8 cellular contexts compared by ENCODE assay signal in genomic region chr3:157493627-157494550, GRCh38. TPM values are rescaled to one million over a fixed set of nuclear protein-coding genes. Genes with fewer than 3 reads are reported as not detected.
DNase-seq lines count a peak whose midpoint lies in the region; ATAC-seq and TF ChIP-seq lines count a peak whose summit lies in the region.

No MANE protein-coding gene starts in this region.

- no peak overlapping the region for H3K4ac ChIP-seq in mesendoderm (ENCODE audit: low read depth, low read length)

- H3K79me1 ChIP-seq in mesendoderm (ENCODE audit: low read length): no peaks in the 10 kb centered on the region

- no peak for DNase-seq in AG04449 (ENCODE audit: low read depth, low spot score)
- DNase-seq in GM23338 (ENCODE audit: low spot score): peak; percentile 69
- DNase-seq in NCI-H446 treated with DMSO at 0.1 percent for 48 hours (lab: John Stamatoyannopoulos, UW): peak; percentile 62
- peak; percentile 82 for DNase-seq in choroid plexus epithelial cell (ENCODE audit: low read depth)
- peak; percentile 54 for DNase-seq in mesendoderm
- no peak for DNase-seq in ovary
- DNase-seq in T-helper 2 cell treated with Interferon-gamma antibody and Interleukin-4, amounts not matched to agents 5 μg/mL and 100 μg/mL, for 36 hours (ENCODE audit: low spot score): no peak
- no peak for DNase-seq in activated naive CD8-positive, alpha-beta T cell treated with anti-CD3 and anti-CD28 coated beads for 36 hours

- no peak overlapping the region for H3K4me3 ChIP-seq in AG04449 (ENCODE audit: low read depth, low read length)
- no peak overlapping the region for H3K4me3 ChIP-seq in GM23338
- H3K4me3 ChIP-seq in choroid plexus epithelial cell (ENCODE audit: low read depth, low read length): no peak overlapping the region
- H3K4me3 ChIP-seq in mesendoderm (ENCODE audit: low read length): no peak overlapping the region
- no peak overlapping the region for H3K4me3 ChIP-seq in ovary

- TF ChIP-seq EP300 in ovary (IDR thresholded peaks at IDR 0.05): no peak

- H3K27ac ChIP-seq in GM23338 (ENCODE audit: low read depth): no peak overlapping the region
- H3K27ac ChIP-seq in mesendoderm (ENCODE audit: low read depth, low read length): no peak overlapping the region
- no peak overlapping the region for H3K27ac ChIP-seq in ovary

- no peak overlapping the region for H4K5ac ChIP-seq in mesendoderm (ENCODE audit: low read length)

- no peak for TF ChIP-seq POLR2A in ovary (IDR thresholded peaks at IDR 0.05)

- WGBS in mesendoderm (ENCODE audit: extremely low coverage, insufficient coverage, low lambda C conversion rate): no CpG with 5 or more reads among the region's 5 CpGs
- 65 to 71% (median 69%) methylated on average over 5 of the region's 5 CpGs for WGBS in ovary, 3 donors

- CTCF ChIA-PET in AG04449 (lab: Yijun Ruan, JAX): interaction anchor here (0.7 to 10.9 kb wide), 32 partner anchors 12 to 345 kb away, joined by 3 to 172 read pairs (median 4); partner anchors contain the start of genes CCNL1 and PTX3

- no peak overlapping the region for H2AK5ac ChIP-seq in mesendoderm (ENCODE audit: low read length)

- no peak overlapping the region for H4K8ac ChIP-seq in mesendoderm (ENCODE audit: low read depth, low read length)

- POLR2A ChIA-PET in AG04449 (lab: Yijun Ruan, JAX): no interaction called here

- H2BK120ac ChIP-seq in mesendoderm (ENCODE audit: low read depth, low read length): no peak overlapping the region

- H3K36me3 ChIP-seq in GM23338 (ENCODE audit: insufficient read depth) (no peaks in the 10 kb centered on the region), mesendoderm (ENCODE audit: control insufficient read depth, insufficient read depth, low read length) (no peaks in the 10 kb centered on the region), ovary (no peaks in the 10 kb centered on the region)

- peaks cover 4% of the 10 kb centered on the region for H3K27me3 Mint-ChIP-seq in GM23338 (ENCODE audit: insufficient read depth, low read depth, poor library complexity)
- H3K27me3 Mint-ChIP-seq in T-helper 2 cell treated with Interferon-gamma antibody and Interleukin-4, amounts not matched to agents 5 μg/mL and 100 μg/mL, for 36 hours (ENCODE audit: low read depth): peaks cover 25% of the 10 kb centered on the region
- peaks cover 43% of the 10 kb centered on the region for H3K27me3 Mint-ChIP-seq in activated naive CD8-positive, alpha-beta T cell treated with anti-CD3 and anti-CD28 coated beads for 36 hours

- no peak overlapping the region for H2BK15ac ChIP-seq in mesendoderm (replicated peaks; ENCODE audit: low read depth)

- TF ChIP-seq CTCF in AG04449 (IDR thresholded peaks at IDR 0.05; ENCODE audit: insufficient read depth, low read length, missing control alignments): peak; percentile 45
- peak; percentile 61 to 74 for TF ChIP-seq CTCF in GM23338 (conservative IDR thresholded peaks at IDR 0.05; ENCODE audit: low read depth in 2 of 2)
- peak; percentile 62 for TF ChIP-seq CTCF in choroid plexus epithelial cell (conservative IDR thresholded peaks at IDR 0.05; ENCODE audit: low read depth, low read length)
- TF ChIP-seq CTCF in ovary (IDR thresholded peaks at IDR 0.05): no peak

- no peak overlapping the region for H2AFZ ChIP-seq in GM23338

- no peaks in the 10 kb centered on the region; the same call in 1 of the 2 replicates for H3K79me2 ChIP-seq in GM23338 (replicated peaks; ENCODE audit: insufficient read depth)
- H3K79me2 ChIP-seq in mesendoderm (ENCODE audit: control insufficient read depth, insufficient read depth, low read length): no peaks in the 10 kb centered on the region

- H3K36me3 Mint-ChIP-seq in GM23338 (ENCODE audit: low read depth): peaks cover 3% of the 10 kb centered on the region; the same call in 2 of the 3 replicates
- H3K36me3 Mint-ChIP-seq in T-helper 2 cell treated with Interferon-gamma antibody and Interleukin-4, amounts not matched to agents 5 μg/mL and 100 μg/mL, for 36 hours (ENCODE audit: low read depth): no peaks in the 10 kb centered on the region
- no peaks in the 10 kb centered on the region for H3K36me3 Mint-ChIP-seq in activated naive CD8-positive, alpha-beta T cell treated with anti-CD3 and anti-CD28 coated beads for 36 hours

- no peak overlapping the region for H3K4me2 ChIP-seq in GM23338
- H3K4me2 ChIP-seq in mesendoderm (ENCODE audit: low read length): no peak overlapping the region

- H3K4me3 Mint-ChIP-seq in GM23338: no peak overlapping the region
- H3K4me3 Mint-ChIP-seq in T-helper 2 cell treated with Interferon-gamma antibody and Interleukin-4, amounts not matched to agents 5 μg/mL and 100 μg/mL, for 36 hours: no peak overlapping the region
- no peak overlapping the region for H3K4me3 Mint-ChIP-seq in activated naive CD8-positive, alpha-beta T cell treated with anti-CD3 and anti-CD28 coated beads for 36 hours

- no peak overlapping the region for H3K56ac ChIP-seq in mesendoderm (ENCODE audit: low read length)

- H3K23ac ChIP-seq in mesendoderm (ENCODE audit: low read length): no peak overlapping the region

- no peak for ATAC-seq in GM23338

- no peak overlapping the region for H3K9ac ChIP-seq in mesendoderm (ENCODE audit: low read length)

- no peaks in the 10 kb centered on the region for H3K9me3 ChIP-seq in ovary

- intact Hi-C loops in ovary (cut with DNase I): loop anchor here in 1 of 4 donors (5.0 kb wide), 1 partner anchor 682 kb away; no protein-coding TSS in a partner anchor

- no peaks in the 10 kb centered on the region for H3K9me2 ChIP-seq in GM23338 (ENCODE audit: insufficient read depth)

- no peaks in the 10 kb centered on the region for H4K20me1 ChIP-seq in GM23338 (replicated peaks; ENCODE audit: insufficient read depth)

- no peak overlapping the region for H2BK5ac ChIP-seq in mesendoderm (ENCODE audit: low read length)

- H3F3A ChIP-seq in GM23338 (replicated peaks; ENCODE audit: low read depth): no peaks in the 10 kb centered on the region

- H3K18ac ChIP-seq in mesendoderm (ENCODE audit: low read length): no peak overlapping the region

- peaks cover 55% of the 10 kb centered on the region for H3K4me1 Mint-ChIP-seq in GM23338
- no peaks in the 10 kb centered on the region for H3K4me1 Mint-ChIP-seq in T-helper 2 cell treated with Interferon-gamma antibody and Interleukin-4, amounts not matched to agents 5 μg/mL and 100 μg/mL, for 36 hours (ENCODE audit: low read depth)
- no peaks in the 10 kb centered on the region for H3K4me1 Mint-ChIP-seq in activated naive CD8-positive, alpha-beta T cell treated with anti-CD3 and anti-CD28 coated beads for 36 hours

- no peak overlapping the region for H3K27ac Mint-ChIP-seq in GM23338
- H3K27ac Mint-ChIP-seq in T-helper 2 cell treated with Interferon-gamma antibody and Interleukin-4, amounts not matched to agents 5 μg/mL and 100 μg/mL, for 36 hours: no peak overlapping the region
- no peak overlapping the region for H3K27ac Mint-ChIP-seq in activated naive CD8-positive, alpha-beta T cell treated with anti-CD3 and anti-CD28 coated beads for 36 hours

- no peaks in the 10 kb centered on the region for H3K27me3 ChIP-seq in GM23338 (ENCODE audit: insufficient read depth)
- no peaks in the 10 kb centered on the region for H3K27me3 ChIP-seq in mesendoderm (ENCODE audit: insufficient read depth, low read length, poor library complexity)
- no peaks in the 10 kb centered on the region for H3K27me3 ChIP-seq in ovary

- peaks cover 8% of the 10 kb centered on the region for H3K4me1 ChIP-seq in GM23338 (ENCODE audit: insufficient read depth)
- peaks cover 2% of the 10 kb centered on the region for H3K4me1 ChIP-seq in mesendoderm (ENCODE audit: control insufficient read depth, low read depth, low read length)
- H3K4me1 ChIP-seq in ovary (ENCODE audit: insufficient read depth): no peaks in the 10 kb centered on the region

- H3K9me3 Mint-ChIP-seq in GM23338: no peaks in the 10 kb centered on the region
- no peaks in the 10 kb centered on the region for H3K9me3 Mint-ChIP-seq in T-helper 2 cell treated with Interferon-gamma antibody and Interleukin-4, amounts not matched to agents 5 μg/mL and 100 μg/mL, for 36 hours
- H3K9me3 Mint-ChIP-seq in activated naive CD8-positive, alpha-beta T cell treated with anti-CD3 and anti-CD28 coated beads for 36 hours: no peaks in the 10 kb centered on the region

TF ChIP-seq in GM23338, 12 proteins besides CTCF, POLR2A, EP300 and RAD21 (continues in another document):
- no peak for TF ChIP-seq NANOG (IDR thresholded peaks at IDR 0.05; ENCODE audit: borderline replicate concordance)
- no peak for TF ChIP-seq EZH2 (IDR thresholded peaks at IDR 0.05; ENCODE audit: low read depth, unreplicated experiment)
- TF ChIP-seq POLR2AphosphoS5 (IDR thresholded peaks at IDR 0.05; ENCODE audit: low read depth): no peak
- no peak for TF ChIP-seq CREB1 (CRISPR knock-in tag; IDR thresholded peaks at IDR 0.05; ENCODE audit: low read depth)
- no peak for TF ChIP-seq ETS1 (IDR thresholded peaks at IDR 0.05)
- TF ChIP-seq ZNF114 (CRISPR knock-in tag; IDR thresholded peaks at IDR 0.05): no peak

RNA-seq across cellular contexts. Expression of gene VEPH1, which starts 9.3 kb away (rescaled TPM):
- total RNA-seq in GM23338 (2014; rRNA removed; shearing (Covaris generic)): 31.8 and 33.8 TPM in 2 replicates
- polyA plus RNA-seq in GM23338 (2016; fragmentation: Nextera tagmentation; extraction: Ambion mirVana) (9.6 and 15.4 TPM in 2 replicates), ovary (1 to 10 TPM in 1 of 2 donors, under 1 TPM in 1; 0.48 to 1.3 TPM)
- 4.3 TPM for polyA plus RNA-seq in mesendoderm (2013, experiment 1 of 2)
- 4.6 TPM for polyA plus RNA-seq in mesendoderm (2013, experiment 2 of 2)
- 1 to 10 TPM in 5 of 7 donors, under 1 TPM in 1, not detected in 1; 0.23 to 4.6 (median 1.9) TPM for total RNA-seq in ovary
- not detected for total RNA-seq in activated naive CD8-positive, alpha-beta T cell treated with anti-CD3 and anti-CD28 coated beads for 36 hours

RNA-seq across cellular contexts. Expression of gene PTX3, which starts 57.2 kb away (rescaled TPM):
- total RNA-seq in GM23338 (2014; rRNA removed; shearing (Covaris generic)): 2.4 TPM in 2 replicates
- 1.2 TPM in 2 replicates for polyA plus RNA-seq in GM23338 (2016; fragmentation: Nextera tagmentation; extraction: Ambion mirVana)
- 0.14 TPM for polyA plus RNA-seq in mesendoderm (2013, experiment 1 of 2)
- polyA plus RNA-seq in mesendoderm (2013, experiment 2 of 2): 0.31 TPM
- total RNA-seq in ovary: 1 to 10 TPM in 5 of 7 donors, under 1 TPM in 1, not detected in 1; 0.61 to 2.3 (median 1.6) TPM
- polyA plus RNA-seq in ovary: 1 to 10 TPM; 2.9 to 3.0 TPM
- total RNA-seq in activated naive CD8-positive, alpha-beta T cell treated with anti-CD3 and anti-CD28 coated beads for 36 hours: under 1 TPM in 1 of 2 experiments, not detected in 1; 0.25 TPM

Comparison
In these comparisons a context has a peak if more than half of its experiments do, and no peak if none do; other contexts are left out.
1. DNase-seq: peak in GM23338 (single experiment), NCI-H446 treated with DMSO at 0.1 percent for 48 hours (single experiment), choroid plexus epithelial cell (single experiment) and mesendoderm (single experiment); none in AG04449 (single experiment), ovary (0 of 5), T-helper 2 cell treated with Interferon-gamma antibody and Interleukin-4, amounts not matched to agents 5 μg/mL and 100 μg/mL, for 36 hours (single experiment) and activated naive CD8-positive, alpha-beta T cell treated with anti-CD3 and anti-CD28 coated beads for 36 hours (single experiment).
2. CTCF ChIP-seq: peak in AG04449 (single experiment), GM23338 (2 of 2) and choroid plexus epithelial cell (single experiment); none in ovary (0 of 3).